ENCODE assay signal across 14 cellular contexts in the genomic region with DNA sequence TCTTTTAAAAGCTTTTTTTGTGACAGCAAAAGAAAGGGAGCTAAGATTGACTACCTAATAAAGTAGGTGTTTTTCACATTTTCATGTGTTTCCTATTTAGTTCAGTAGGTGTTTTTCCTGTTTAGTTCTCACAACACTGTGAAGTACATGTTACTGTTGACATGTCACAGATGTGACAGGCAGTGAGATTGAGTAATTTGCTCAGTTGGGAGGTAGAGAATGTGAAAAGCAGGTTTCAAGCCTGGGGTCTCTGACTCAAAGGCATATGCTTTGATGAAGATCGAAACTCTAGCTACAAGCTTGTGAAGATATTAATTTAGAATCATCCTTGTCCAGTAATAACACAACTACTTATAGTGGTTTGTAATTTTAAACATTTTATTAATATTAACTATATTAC. TPM values are rescaled to one million over a fixed set of nuclear protein-coding genes. Genes with fewer than 3 reads are reported as not detected.
A peak's percentile ranks its signal among the peaks of the same experiment; 100 is the strongest.
DNase-seq lines count a peak whose midpoint lies in the region; ATAC-seq, FAIRE-seq and TF ChIP-seq lines count a peak whose summit lies in the region.
"Had no signal": no experiment of that assay in that cellular context is flagged by ENCODE, and none has a peak within 500 bp of the region (broad histone marks: within the 10 kb centered on the region; RNA-seq: fewer than 3 reads in every experiment).

No MANE protein-coding gene starts in this region.

- H3K27ac ChIP-seq in caudate nucleus (ENCODE audit: low read depth, low read length): no peak overlapping the region
- H3K27ac ChIP-seq: tibial artery had no signal

- no peaks in the 10 kb centered on the region for H3K27me3 ChIP-seq in MG63
- H3K27me3 ChIP-seq: tibial artery had no signal

- DNase-seq in GM12891 (ENCODE audit: insufficient read length, low spot score) (no peak), caudate nucleus (lab: John Stamatoyannopoulos, UW) (no peak), ureter (ENCODE audit: low spot score) (no peak), MG63 (no peak), middle frontal gyrus (ENCODE audit: extremely low spot score, low spot score) (no peak)
- DNase-seq: DMS153; foreskin fibroblast; naive thymus-derived CD4-positive, alpha-beta T cell; NCI-H1092 treated with DMSO at 0.1 percent for 48 hours; NCI-H82; tibial artery had no signal

- H3K4me3 ChIP-seq in MG63: no peak overlapping the region
- H3K4me3 ChIP-seq: tibial artery had no signal

- no peaks in the 10 kb centered on the region for H3K9me3 ChIP-seq in MG63
- H3K9me3 ChIP-seq: tibial artery had no signal

- ATAC-seq in GM19351 (IDR thresholded peaks at IDR 0.05; ENCODE audit: unreplicated experiment): peak; percentile 74
- ATAC-seq in HG02642 (IDR thresholded peaks at IDR 0.05; ENCODE audit: poor library complexity, unreplicated experiment): peak; percentile 74
- ATAC-seq in HG03280 (IDR thresholded peaks at IDR 0.05; ENCODE audit: unreplicated experiment): peak; percentile 68
- ATAC-seq: naive thymus-derived CD4-positive, alpha-beta T cell had no signal

- H3K36me3 ChIP-seq in MG63: no peaks in the 10 kb centered on the region
- H3K36me3 ChIP-seq: tibial artery had no signal

- TF ChIP-seq POLR2A in GM12891 (IDR thresholded peaks at IDR 0.05; ENCODE audit: low read depth, low read length): no peak

- peak; percentile 60 for FAIRE-seq in GM12891 (lab: Jason Lieb, UNC)

TF ChIP-seq in GM12891, 5 proteins besides CTCF, POLR2A, EP300 and RAD21:
- TF ChIP-seq POLR2AphosphoS5 (IDR thresholded peaks at IDR 0.05; ENCODE audit: low read depth, low read length) (no peak), POU2F2 (IDR thresholded peaks at IDR 0.05; ENCODE audit: low read depth, low read length) (no peak), SPI1 (IDR thresholded peaks at IDR 0.05; ENCODE audit: low read depth, low read length) (no peak), TAF1 (IDR thresholded peaks at IDR 0.05; ENCODE audit: low read depth, low read length) (no peak), PAX5 (IDR thresholded peaks at IDR 0.05; ENCODE audit: insufficient read depth, low read length, severe bottlenecking) (no peak)
TF ChIP-seq in GM12891: peak in this region for 0.

RNA-seq across cellular contexts. Expression of a gene that starts 43.1 kb away (rescaled TPM):
- polyA plus RNA-seq in GM12891 (2012; ENCODE audit: low read depth, missing spikeins): 1.8 TPM
- 11.1 TPM for total RNA-seq in ureter
- total RNA-seq in MG63 (2014; rRNA removed; shearing (Covaris generic); ENCODE audit: low replicate concordance): 1.7 and 3.0 TPM in 2 replicates

RNA-seq across cellular contexts. Expression of a gene that starts 44.2 kb away (rescaled TPM):
- polyA plus RNA-seq in GM12891 (2012; ENCODE audit: low read depth, missing spikeins): 3.1 TPM
- 16.7 TPM for total RNA-seq in ureter
- total RNA-seq in MG63 (2014; rRNA removed; shearing (Covaris generic); ENCODE audit: low replicate concordance): 9.6 and 9.8 TPM in 2 replicates
